8 cellular contexts compared by ENCODE assay signal in the genomic region with DNA sequence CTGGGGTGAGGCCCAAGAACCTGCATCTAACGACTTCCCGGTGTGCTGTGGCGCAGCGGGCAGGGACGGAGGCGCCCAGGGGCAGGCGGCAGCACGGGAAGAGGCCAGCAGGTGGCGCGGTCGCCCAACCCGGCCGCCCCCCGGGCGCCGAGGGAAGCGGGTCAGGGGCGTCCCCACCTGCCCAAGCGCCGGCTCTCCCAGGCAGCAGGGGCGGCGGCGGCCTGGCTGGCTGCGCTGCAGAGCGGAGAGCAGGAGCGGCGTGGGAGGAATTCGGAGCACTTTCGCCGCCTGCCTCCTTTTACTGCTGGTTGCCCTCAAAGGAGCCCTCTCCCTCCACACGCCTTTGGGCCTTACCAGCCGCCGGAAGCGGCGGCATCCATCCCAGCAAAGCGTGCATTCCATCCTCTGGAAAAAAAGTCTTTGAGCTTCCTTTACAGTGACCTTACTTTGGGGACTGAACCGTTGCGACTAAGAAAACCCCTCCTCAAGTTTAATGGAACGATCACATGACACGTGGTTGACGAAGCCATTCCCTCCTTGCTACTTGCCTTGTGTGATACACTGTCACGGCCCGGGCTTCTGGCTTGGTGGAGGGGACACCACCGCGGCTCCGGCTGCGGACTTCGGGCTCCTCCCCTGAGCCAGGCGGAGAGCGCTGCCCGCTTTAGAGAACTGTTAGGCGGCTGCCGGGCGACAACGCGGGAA.
DNase-seq lines count a peak whose midpoint lies in the region; ATAC-seq, FAIRE-seq and TF ChIP-seq lines count a peak whose summit lies in the region.

No MANE protein-coding gene starts in this region.

- FAIRE-seq in kidney (lab: Jason Lieb, UNC): no peak

- TF ChIP-seq POLR2A in breast epithelium (IDR thresholded peaks at IDR 0.05): no peak

- H3K27ac Mint-ChIP-seq in CD8-positive, alpha-beta T cell: no peak overlapping the region
- H3K27ac Mint-ChIP-seq in IgD-negative memory B cell: no peak overlapping the region

- peak; percentile 34 to 80 (median 54) for DNase-seq in CD8-positive, alpha-beta T cell
- DNase-seq in UCSD-AML1 (lab: John Stamatoyannopoulos, UW; ENCODE audit: unreplicated experiment): peak; percentile 53
- DNase-seq in breast epithelium (ENCODE audit: low spot score in 2 of 2): peak in 1 of 2 donors; percentile 55
- DNase-seq in kidney: peak; percentile 84
- DNase-seq in stimulated activated CD4-positive, alpha-beta T cell treated with anti-CD3 and anti-CD28 coated beads, Interleukin-15, amount 100 ng/mL, for 48 hours (ENCODE audit: low read depth in 2 of 2): peak; percentile 41 to 65

- ATAC-seq in CD8-positive, alpha-beta T cell: peak; percentile 79
- peak; percentile 79 for ATAC-seq in GM21423 (IDR thresholded peaks at IDR 0.05; ENCODE audit: unreplicated experiment)
- no peak for ATAC-seq in HG03457 (IDR thresholded peaks at IDR 0.05; ENCODE audit: unreplicated experiment)

- intact Hi-C loops in CD8-positive, alpha-beta T cell (cut with DNase I, micrococcal nuclease): loop anchor here (1.0 kb wide), 1 partner anchor 176 kb away; no protein-coding TSS in a partner anchor
- intact Hi-C loops in breast epithelium (cut with DNase I; ENCODE audit: low total_unique reads) (no loop called here), kidney (cut with DNase I) (loop anchor here (10.0 kb wide), 1 partner anchor 183 kb away; no protein-coding TSS in a partner anchor)

- POLR2A ChIA-PET in CD8-positive, alpha-beta T cell (lab: Charles Lee): no interaction called here

- H3K9ac ChIP-seq in kidney (ENCODE audit: low read length in 2 of 2): no peak overlapping the region

- H3K4me1 ChIP-seq in CD8-positive, alpha-beta T cell (ENCODE audit: insufficient read depth, low read length): peaks cover 10% of the 10 kb centered on the region
- H3K4me1 ChIP-seq in breast epithelium (no peaks in the 10 kb centered on the region), kidney (ENCODE audit: control insufficient read depth in 1 of 2, insufficient read depth in 1 of 2, low read depth in 1 of 2, low read length in 2 of 2) (peaks cover 0 to 8% of the 10 kb centered on the region in 2 donors)

- peak; percentile 76 for TF ChIP-seq CTCF in CD8-positive, alpha-beta T cell (IDR thresholded peaks at IDR 0.05)
- TF ChIP-seq CTCF in breast epithelium (IDR thresholded peaks at IDR 0.05) (peak in 2 of 3 donors; percentile 39 to 88), kidney (IDR thresholded peaks at IDR 0.05; ENCODE audit: borderline replicate concordance, extremely low read depth, insufficient read depth) (peak; percentile 73)

- peaks cover 20% of the 10 kb centered on the region for H3K4me1 Mint-ChIP-seq in CD8-positive, alpha-beta T cell (ENCODE audit: low read depth)
- H3K4me1 Mint-ChIP-seq in IgD-negative memory B cell: peaks cover 11 to 28% (median 12%) of the 10 kb centered on the region in 3 donors

- peak overlapping the region; percentile 45 for H3K4me3 ChIP-seq in CD8-positive, alpha-beta T cell (ENCODE audit: low read depth, low read length)
- peak overlapping the region; percentile 37 to 59 (median 46) for H3K4me3 ChIP-seq in breast epithelium
- peak overlapping the region; percentile 46 to 60 for H3K4me3 ChIP-seq in kidney (ENCODE audit: low read length in 2 of 2)

- peak overlapping the region; percentile 70 for H3K4me3 Mint-ChIP-seq in CD8-positive, alpha-beta T cell
- peak overlapping the region; percentile 77 to 87 (median 82) for H3K4me3 Mint-ChIP-seq in IgD-negative memory B cell

- no peaks in the 10 kb centered on the region for H3K9me3 ChIP-seq in CD8-positive, alpha-beta T cell (ENCODE audit: low read length)
- no peaks in the 10 kb centered on the region for H3K9me3 ChIP-seq in breast epithelium
- H3K9me3 ChIP-seq in kidney (ENCODE audit: control insufficient read depth in 1 of 2, low read length in 2 of 2): no peaks in the 10 kb centered on the region

- H3K36me3 ChIP-seq in CD8-positive, alpha-beta T cell (ENCODE audit: insufficient read depth, low read length): no peaks in the 10 kb centered on the region
- no peaks in the 10 kb centered on the region for H3K36me3 ChIP-seq in breast epithelium
- H3K36me3 ChIP-seq in kidney (ENCODE audit: control insufficient read depth in 1 of 2, insufficient read depth in 2 of 2, low read length in 2 of 2): no peaks in the 10 kb centered on the region

- H3K36me3 Mint-ChIP-seq in CD8-positive, alpha-beta T cell: no peaks in the 10 kb centered on the region
- H3K36me3 Mint-ChIP-seq in IgD-negative memory B cell: peaks cover 2% of the 10 kb centered on the region

- H3K9me3 Mint-ChIP-seq in CD8-positive, alpha-beta T cell: no peaks in the 10 kb centered on the region
- H3K9me3 Mint-ChIP-seq in IgD-negative memory B cell: no peaks in the 10 kb centered on the region

- H3K27ac ChIP-seq in CD8-positive, alpha-beta T cell (ENCODE audit: low read depth, low read length): no peak overlapping the region
- H3K27ac ChIP-seq in breast epithelium (no peak overlapping the region), kidney (ENCODE audit: low read depth in 2 of 2, low read length in 2 of 2) (no peak overlapping the region)

- H3K27me3 ChIP-seq in CD8-positive, alpha-beta T cell (ENCODE audit: insufficient read depth, low read length): no peaks in the 10 kb centered on the region
- H3K27me3 ChIP-seq in breast epithelium: no peaks in the 10 kb centered on the region

- H3K27me3 Mint-ChIP-seq in CD8-positive, alpha-beta T cell (ENCODE audit: low read depth): peaks cover 5% of the 10 kb centered on the region
- H3K27me3 Mint-ChIP-seq in IgD-negative memory B cell: peaks cover 18% of the 10 kb centered on the region

- CTCF ChIA-PET in CD8-positive, alpha-beta T cell (lab: Charles Lee): interaction anchor here (1.0 to 2.6 kb wide), 7 partner anchors 10 to 182 kb away, joined by 3 to 16 read pairs (median 5); no protein-coding TSS in a partner anchor
